ENCODE assay signal across 1 cellular context in genomic region chr10:81036257-81036656, GRCh38.
TF ChIP-seq lines count a peak whose summit lies in the region.

No MANE protein-coding gene starts in this region.

TF ChIP-seq in GM12878, 131 proteins besides CTCF, POLR2A, EP300 and RAD21 (continued from another document):
- no peak for TF ChIP-seq KAT2A (conservative IDR thresholded peaks at IDR 0.05; ENCODE audit: control insufficient read depth, low read depth, low read length)
- TF ChIP-seq MXI1 (IDR thresholded peaks at IDR 0.05; ENCODE audit: low read depth, low read length), result no peak; the same call in 1 of the 2 replicates
- no peak; the same call in 1 of the 2 replicates for TF ChIP-seq ZBTB40 (IDR thresholded peaks at IDR 0.05; ENCODE audit: borderline replicate concordance)
- TF ChIP-seq ATF7 (IDR thresholded peaks at IDR 0.05; ENCODE audit: low read depth), result peak; percentile 84
- no peak for TF ChIP-seq ZNF384 (IDR thresholded peaks at IDR 0.05; ENCODE audit: borderline replicate concordance, low read depth, low read length)
- no peak for TF ChIP-seq E4F1 (IDR thresholded peaks at IDR 0.05; ENCODE audit: borderline replicate concordance, partially characterized antibody)
- TF ChIP-seq ATF3 (IDR thresholded peaks at IDR 0.05; ENCODE audit: borderline replicate concordance, extremely low read depth, low read depth, low read length), result no peak
- no peak for TF ChIP-seq ELK1 (IDR thresholded peaks at IDR 0.05; ENCODE audit: low read depth, low read length)
- no peak for TF ChIP-seq ZNF207 (IDR thresholded peaks at IDR 0.05; ENCODE audit: borderline replicate concordance)
- no peak for TF ChIP-seq ZNF622 (IDR thresholded peaks at IDR 0.05)
- no peak for TF ChIP-seq HDGF (IDR thresholded peaks at IDR 0.05)
- no peak for TF ChIP-seq WRNIP1 (IDR thresholded peaks at IDR 0.05; ENCODE audit: borderline replicate concordance, low read depth, low read length)
- peak; percentile 62; the same call in 1 of the 2 replicates for TF ChIP-seq BACH1 (IDR thresholded peaks at IDR 0.05; ENCODE audit: borderline replicate concordance)
- TF ChIP-seq MTA2 (IDR thresholded peaks at IDR 0.05; ENCODE audit: low read depth), result peak; percentile 88
- TF ChIP-seq MYB (IDR thresholded peaks at IDR 0.05; ENCODE audit: borderline replicate concordance, low read depth, low read length), result no peak
- peak; percentile 77 for TF ChIP-seq DPF2 (IDR thresholded peaks at IDR 0.05)
- peak; percentile 78 for TF ChIP-seq MEF2B (IDR thresholded peaks at IDR 0.05; ENCODE audit: partially characterized antibody, poor library complexity, severe bottlenecking)
- 0 out of 2 replicates have a peak, but pooled peaks have one; percentile 14 for TF ChIP-seq JUND (IDR thresholded peaks at IDR 0.05; ENCODE audit: low read depth, low read length)
- peak; percentile 42 to 52; a peak in 1 of 4 replicates for TF ChIP-seq BHLHE40 (IDR thresholded peaks at IDR 0.05; ENCODE audit: borderline replicate concordance in 1 of 2, low read depth in 2 of 2, low read length in 1 of 2)
- TF ChIP-seq RFX5 (IDR thresholded peaks at IDR 0.05; ENCODE audit: low read depth, low read length), result no peak
- TF ChIP-seq RELA (IDR thresholded peaks at IDR 0.05; ENCODE audit: borderline replicate concordance, partially characterized antibody), result no peak
- no peak for TF ChIP-seq NBN (IDR thresholded peaks at IDR 0.05)
- peak; percentile 30 for TF ChIP-seq CUX1 (IDR thresholded peaks at IDR 0.05; ENCODE audit: insufficient replicate concordance, low read depth, low read length)
- no peak for TF ChIP-seq STAT3 (IDR thresholded peaks at IDR 0.05; ENCODE audit: low read depth, low read length)
- no peak for TF ChIP-seq E2F4 (IDR thresholded peaks at IDR 0.05; ENCODE audit: low read depth, low read length)
